ENCODE assay signal across 2 cellular contexts in genomic region chr7:122834571-122834942, GRCh38. TPM values are rescaled to one million over a fixed set of nuclear protein-coding genes. Genes with fewer than 3 reads are reported as not detected.
"Had no signal": no experiment of that assay in that cellular context is flagged by ENCODE, and none has a peak within 500 bp of the region (broad histone marks: within the 10 kb centered on the region; RNA-seq: fewer than 3 reads in every experiment).

No MANE protein-coding gene starts in this region.

RNA-seq across cellular contexts. Expression of gene CADPS2, which starts 51.7 kb away (rescaled TPM):
- total RNA-seq: activated CD4-positive, alpha-beta memory T cell treated with anti-CD3 and anti-CD28 coated beads for 36 hours; activated naive CD4-positive, alpha-beta T cell treated with anti-CD3 and anti-CD28 coated beads, Interleukin-2, amount 50 U/mL, for 72 hours had no signal
